ENCODE assay signal across 9 cellular contexts in genomic region chr18:63970803-63971191, GRCh38. TPM values are rescaled to one million over a fixed set of nuclear protein-coding genes. Genes with fewer than 3 reads are reported as not detected.
A peak's percentile ranks its signal among the peaks of the same experiment; 100 is the strongest.
DNase-seq lines count a peak whose midpoint lies in the region.
"Had no signal": no experiment of that assay in that cellular context is flagged by ENCODE, and none has a peak within 500 bp of the region (broad histone marks: within the 10 kb centered on the region; RNA-seq: fewer than 3 reads in every experiment).

No MANE protein-coding gene starts in this region.

- H3K27me3 ChIP-seq in Karpas-422 (ENCODE audit: low read length): no peaks in the 10 kb centered on the region

- H3K27ac ChIP-seq in Karpas-422 (ENCODE audit: low read length) (no peak overlapping the region), adipose tissue (ENCODE audit: low read depth, low read length) (peak overlapping the region; percentile 9)

- no peaks in the 10 kb centered on the region for H3K27me3 Mint-ChIP-seq in T-helper 2 cell treated with Interferon-gamma antibody and Interleukin-4, amounts not matched to agents 5 μg/mL and 100 μg/mL, for 36 hours (ENCODE audit: low read depth)

- H3K4me3 ChIP-seq in Karpas-422 (ENCODE audit: low read length) (peak overlapping the region; percentile 76), iPS-11a (ENCODE audit: low read depth, low read length) (peak overlapping the region; percentile 50), skeletal muscle cell (ENCODE audit: low read depth, low read length) (peak overlapping the region; percentile 78)

- H3K9me2 ChIP-seq in Karpas-422 (replicated peaks; ENCODE audit: insufficient read depth, low read length): no peaks in the 10 kb centered on the region

- H4K20me1 ChIP-seq in Karpas-422 (ENCODE audit: insufficient read depth, low read depth, low read length): no peaks in the 10 kb centered on the region

- H3K79me2 ChIP-seq in Karpas-422 (ENCODE audit: low read length): no peaks in the 10 kb centered on the region

- DNase-seq in T-helper 2 cell treated with Interferon-gamma antibody and Interleukin-4, amounts not matched to agents 5 μg/mL and 100 μg/mL, for 36 hours (ENCODE audit: low spot score): no peak
- DNase-seq in T-helper 2 cell: no peak
- no peak for DNase-seq in Karpas-422
- no peak for DNase-seq in skeletal muscle cell (ENCODE audit: low read depth)
- no peak for DNase-seq in GDM1 (lab: John Stamatoyannopoulos, UW)
- no peak for DNase-seq in T-helper 9 cell

- H3K4me1 Mint-ChIP-seq in T-helper 2 cell treated with Interferon-gamma antibody and Interleukin-4, amounts not matched to agents 5 μg/mL and 100 μg/mL, for 36 hours (ENCODE audit: low read depth): peaks cover 21% of the 10 kb centered on the region

- peak overlapping the region; percentile 92 for H3K27ac Mint-ChIP-seq in T-helper 2 cell treated with Interferon-gamma antibody and Interleukin-4, amounts not matched to agents 5 μg/mL and 100 μg/mL, for 36 hours

- H3K4me3 Mint-ChIP-seq in T-helper 2 cell treated with Interferon-gamma antibody and Interleukin-4, amounts not matched to agents 5 μg/mL and 100 μg/mL, for 36 hours: peak overlapping the region; percentile 91

- H3K9me3 ChIP-seq in Karpas-422 (ENCODE audit: low read length): no peaks in the 10 kb centered on the region

- H3K36me3 ChIP-seq in Karpas-422 (ENCODE audit: insufficient read depth, low read length): no peaks in the 10 kb centered on the region

- H3K9ac ChIP-seq in Karpas-422 (ENCODE audit: low read length): peak overlapping the region; percentile 76

- H2AFZ ChIP-seq in Karpas-422 (ENCODE audit: low read length): peak overlapping the region; percentile 87

- peak overlapping the region; percentile 80 for H3K4me2 ChIP-seq in Karpas-422 (ENCODE audit: low read depth, low read length, poor library complexity, severe bottlenecking)

- H3K9me3 Mint-ChIP-seq in T-helper 2 cell treated with Interferon-gamma antibody and Interleukin-4, amounts not matched to agents 5 μg/mL and 100 μg/mL, for 36 hours: no peaks in the 10 kb centered on the region

- 17 to 29% (median 25%) methylated on average over 18 of the region's 18 CpGs for WGBS in adipose tissue, 3 donors

- peaks cover 19% of the 10 kb centered on the region for H3K4me1 ChIP-seq in Karpas-422 (ENCODE audit: low read length)

- H3K36me3 Mint-ChIP-seq in T-helper 2 cell treated with Interferon-gamma antibody and Interleukin-4, amounts not matched to agents 5 μg/mL and 100 μg/mL, for 36 hours (ENCODE audit: low read depth): no peaks in the 10 kb centered on the region

RNA-seq across cellular contexts. Expression of gene SERPINB8, which starts 0.9 kb away (rescaled TPM):
- total RNA-seq in Karpas-422 (2014; rRNA removed; shearing (Covaris generic); ENCODE audit: low replicate concordance): 4.0 and 4.1 TPM in 2 replicates
- polyA plus RNA-seq in adipose tissue: 10 to 100 TPM in 1 of 3 donors, 1 to 10 TPM in 2; 3.0 to 14.8 (median 6.6) TPM

RNA-seq across cellular contexts. Expression of gene HMSD, which starts 21.7 kb away (rescaled TPM):
- total RNA-seq in Karpas-422 (2014; rRNA removed; shearing (Covaris generic); ENCODE audit: low replicate concordance): not detected in 2 replicates
- under 1 TPM; 0.03 to 0.22 (median 0.07) TPM for polyA plus RNA-seq in adipose tissue
- total RNA-seq: dermis microvascular lymphatic vessel endothelial cell had no signal
